13 cellular contexts compared by ENCODE assay signal in the genomic region with DNA sequence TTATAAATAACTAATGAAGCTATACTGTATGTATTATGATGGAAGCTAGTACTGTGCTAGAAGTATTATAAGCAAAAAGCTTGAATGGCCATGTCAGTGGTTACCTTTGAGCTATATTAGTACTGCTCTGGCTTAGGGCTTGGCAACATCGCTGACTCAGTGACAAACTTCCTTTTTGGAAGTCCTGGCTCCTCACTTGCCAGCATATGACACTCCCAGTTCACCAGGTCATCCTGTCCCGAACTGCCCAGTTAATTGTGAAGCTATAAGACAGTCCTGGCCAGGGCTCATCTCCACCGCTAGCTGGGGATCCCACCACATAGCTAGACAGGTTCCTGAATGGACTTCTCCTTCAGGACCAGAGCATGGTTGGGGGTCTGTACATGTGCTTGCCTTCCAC. TPM values are rescaled to one million over a fixed set of nuclear protein-coding genes. Genes with fewer than 3 reads are reported as not detected.
DNase-seq lines count a peak whose midpoint lies in the region; ATAC-seq and TF ChIP-seq lines count a peak whose summit lies in the region.
"Had no signal": no experiment of that assay in that cellular context is flagged by ENCODE, and none has a peak within 500 bp of the region (broad histone marks: within the 10 kb centered on the region; RNA-seq: fewer than 3 reads in every experiment).

No MANE protein-coding gene starts in this region.

- no peak overlapping the region for H3K4me3 ChIP-seq in CD4-positive, alpha-beta memory T cell (ENCODE audit: low read length in 2 of 2)
- H3K4me3 ChIP-seq in adipocyte (ENCODE audit: low read length) (peak overlapping the region; percentile 45), left ventricle myocardium inferior (no peak overlapping the region)
- H3K4me3 ChIP-seq: BLaER1, skin epidermis, uterus had no signal

- peak overlapping the region; percentile 32 for H3K9ac ChIP-seq in adipocyte (ENCODE audit: low read length)
- H3K9ac ChIP-seq: BLaER1 had no signal

- no peaks in the 10 kb centered on the region for H3K9me3 ChIP-seq in CD4-positive, alpha-beta memory T cell (ENCODE audit: control insufficient read depth in 1 of 2, low read length in 2 of 2)
- H3K9me3 ChIP-seq in adipocyte (ENCODE audit: control insufficient read depth, low read length) (no peaks in the 10 kb centered on the region), left ventricle myocardium inferior (replicated peaks) (no peaks in the 10 kb centered on the region)
- H3K9me3 ChIP-seq: uterus had no signal

- H3K36me3 Mint-ChIP-seq in CD4-positive, alpha-beta memory T cell = peaks cover 19 to 54% of the 10 kb centered on the region in 2 donors

- no peak overlapping the region for H3K27ac ChIP-seq in CD4-positive, alpha-beta memory T cell (ENCODE audit: low read depth, low read length)
- H3K27ac ChIP-seq in left ventricle myocardium inferior (replicated peaks) = peak overlapping the region; percentile 41
- H3K27ac ChIP-seq: BLaER1 had no signal

- no peaks in the 10 kb centered on the region for H3K9me3 Mint-ChIP-seq in CD4-positive, alpha-beta memory T cell
- H3K9me3 Mint-ChIP-seq: activated CD4-positive, alpha-beta T cell treated with anti-CD3 and anti-CD28 coated beads, Interleukin-2, amount 10 ng/mL, durations not matched to agents 24 days and 14 days had no signal

- H3K36me3 ChIP-seq in CD4-positive, alpha-beta memory T cell (ENCODE audit: insufficient read depth, low read length) = peaks cover 8% of the 10 kb centered on the region
- H3K36me3 ChIP-seq in adipocyte (ENCODE audit: control insufficient read depth, insufficient read depth, low read length, severe bottlenecking) = peaks cover 3% of the 10 kb centered on the region
- H3K36me3 ChIP-seq in left ventricle myocardium inferior = no peaks in the 10 kb centered on the region
- H3K36me3 ChIP-seq: uterus had no signal

- CTCF ChIA-PET in CD4-positive, alpha-beta memory T cell (lab: Charles Lee; ENCODE audit: partially characterized antibody) = interaction anchor here (1.2 kb wide), 1 partner anchor 69 kb away, joined by 3 read pairs; no protein-coding TSS in a partner anchor

- intact Hi-C loops in CD4-positive, alpha-beta memory T cell (cut with micrococcal nuclease) = no loop called here
- intact Hi-C loops in left ventricle myocardium inferior (cut with micrococcal nuclease) = no loop called here

- DNase-seq in CD4-positive, alpha-beta memory T cell = no peak
- DNase-seq in adipocyte (ENCODE audit: low read depth) (no peak), left ventricle myocardium inferior (peak; percentile 29), pulmonary artery endothelial cell (ENCODE audit: low read depth, low spot score) (peak; percentile 41), GM20000 (ENCODE audit: low spot score) (no peak), activated gamma-delta T cell treated with Interleukin-2 at 50 U/mL for 16 hours (no peak)
- DNase-seq: activated CD4-positive, alpha-beta T cell treated with anti-CD3 and anti-CD28 coated beads, Interleukin-2, amount 10 ng/mL, durations not matched to agents 24 days and 14 days; activated gamma-delta T cell had no signal

- no peaks in the 10 kb centered on the region for H3K27me3 ChIP-seq in CD4-positive, alpha-beta memory T cell (ENCODE audit: insufficient read depth, low read length)
- no peaks in the 10 kb centered on the region for H3K27me3 ChIP-seq in adipocyte (replicated peaks; ENCODE audit: control insufficient read depth, insufficient read depth, low read length)
- H3K27me3 ChIP-seq in left ventricle myocardium inferior (ENCODE audit: low read depth) = no peaks in the 10 kb centered on the region
- H3K27me3 ChIP-seq: BLaER1, uterus had no signal

- no peak overlapping the region for H3K4me3 Mint-ChIP-seq in CD4-positive, alpha-beta memory T cell
- H3K4me3 Mint-ChIP-seq: activated CD4-positive, alpha-beta T cell treated with anti-CD3 and anti-CD28 coated beads, Interleukin-2, amount 10 ng/mL, durations not matched to agents 24 days and 14 days had no signal

- H3K4me1 ChIP-seq in CD4-positive, alpha-beta memory T cell (ENCODE audit: insufficient read depth, low read length) = peaks cover 34% of the 10 kb centered on the region
- peaks cover 41% of the 10 kb centered on the region for H3K4me1 ChIP-seq in adipocyte (ENCODE audit: control insufficient read depth, insufficient read depth, low read length)
- peaks cover 47% of the 10 kb centered on the region for H3K4me1 ChIP-seq in left ventricle myocardium inferior
- H3K4me1 ChIP-seq: uterus had no signal

- no peaks in the 10 kb centered on the region for H3K27me3 Mint-ChIP-seq in CD4-positive, alpha-beta memory T cell
- H3K27me3 Mint-ChIP-seq: activated CD4-positive, alpha-beta T cell treated with anti-CD3 and anti-CD28 coated beads, Interleukin-2, amount 10 ng/mL, durations not matched to agents 24 days and 14 days had no signal

- POLR2A ChIA-PET in CD4-positive, alpha-beta memory T cell (lab: Charles Lee; ENCODE audit: partially characterized antibody) = interaction anchor here (0.6 to 1.2 kb wide), 5 partner anchors 9 to 64 kb away, joined by 3 to 5 read pairs (median 3); a partner anchor contains a TSS

- H3K4me1 Mint-ChIP-seq in CD4-positive, alpha-beta memory T cell = peaks cover 36 to 73% (median 56%) of the 10 kb centered on the region in 4 donors

- TF ChIP-seq CTCF in left ventricle myocardium inferior (IDR thresholded peaks at IDR 0.05; ENCODE audit: borderline replicate concordance) (no peak), GM20000 (IDR thresholded peaks at IDR 0.05; ENCODE audit: extremely low read depth, missing control alignments) (no peak)

- peak overlapping the region in 4 of 7 donors; percentile 39 to 80 (median 54) for H3K27ac Mint-ChIP-seq in CD4-positive, alpha-beta memory T cell
- H3K27ac Mint-ChIP-seq: activated CD4-positive, alpha-beta T cell treated with anti-CD3 and anti-CD28 coated beads, Interleukin-2, amount 10 ng/mL, durations not matched to agents 24 days and 14 days had no signal

- ATAC-seq in GM19467 (IDR thresholded peaks at IDR 0.05; ENCODE audit: unreplicated experiment) (no peak), HG02884 (IDR thresholded peaks at IDR 0.05; ENCODE audit: unreplicated experiment) (no peak)

RNA-seq across cellular contexts. Expression of a gene that starts 31.9 kb away (rescaled TPM):
- total RNA-seq in CD4-positive, alpha-beta memory T cell = 10 to 100 TPM; 86.0 to 86.4 TPM
- polyA plus RNA-seq in CD4-positive, alpha-beta memory T cell = 10 to 100 TPM; 35.1 to 58.3 TPM
- total RNA-seq in left ventricle myocardium inferior (8.1 TPM), pulmonary artery endothelial cell (72.0 and 106 TPM in 2 replicates)

RNA-seq across cellular contexts. Expression of a gene that starts 56.1 kb away (rescaled TPM):
- total RNA-seq in CD4-positive, alpha-beta memory T cell = 10 to 100 TPM; 23.0 to 28.4 TPM
- polyA plus RNA-seq in CD4-positive, alpha-beta memory T cell = 10 to 100 TPM; 11.9 to 13.3 TPM
- total RNA-seq in left ventricle myocardium inferior = 6.2 TPM
- total RNA-seq in pulmonary artery endothelial cell = 13.5 and 14.3 TPM in 2 replicates

Comparison
In these comparisons a context has a peak if more than half of its experiments do, and no peak if none do; other contexts are left out.
1. DNase-seq: peak in left ventricle myocardium inferior (single experiment) and pulmonary artery endothelial cell (single experiment); none in CD4-positive, alpha-beta memory T cell (0 of 5), adipocyte (single experiment), GM20000 (single experiment) and activated gamma-delta T cell treated with Interleukin-2 at 50 U/mL for 16 hours (single experiment).